11 cellular contexts compared by ENCODE assay signal in genomic region chr19:42553292-42554045, GRCh38. TPM values are rescaled to one million over a fixed set of nuclear protein-coding genes. Genes with fewer than 3 reads are reported as not detected.
DNase-seq lines count a peak whose midpoint lies in the region; ATAC-seq and TF ChIP-seq lines count a peak whose summit lies in the region.
"Had no signal": no experiment of that assay in that cellular context is flagged by ENCODE, and none has a peak within 500 bp of the region (broad histone marks: within the 10 kb centered on the region; RNA-seq: fewer than 3 reads in every experiment).

No MANE protein-coding gene starts in this region.

- intact Hi-C loops in cardiac septum (cut with DNase I) (no loop called here), stomach (cut with DNase I; ENCODE audit: low total_unique reads) (no loop called here)

- H3K36me3 ChIP-seq in GM23338 (ENCODE audit: insufficient read depth) (no peaks in the 10 kb centered on the region), stomach (no peaks in the 10 kb centered on the region)

- peaks cover 0 to 18% (median 8%) of the 10 kb centered on the region in 4 donors for H3K9me3 ChIP-seq in stomach

- no peaks in the 10 kb centered on the region for H3K9me2 ChIP-seq in GM23338 (ENCODE audit: insufficient read depth)

- H3K27me3 ChIP-seq in GM23338 (ENCODE audit: insufficient read depth) (no peaks in the 10 kb centered on the region), stomach (peaks cover 0 to 36% (median 0%) of the 10 kb centered on the region in 3 donors)

- DNase-seq in GM23338 (ENCODE audit: low spot score) (no peak), SW480 (ENCODE audit: low spot score) (peak; percentile 69), cardiac septum (ENCODE audit: low spot score) (peak; percentile 76), stomach (peak; percentile 22), osteocyte (ENCODE audit: extremely low spot score, unreplicated experiment) (no peak), NCI-H187 (lab: John Stamatoyannopoulos, UW) (no peak), DMS53 (lab: John Stamatoyannopoulos, UW) (no peak)
- no peak for DNase-seq in activated CD4-positive, CD25-positive, alpha-beta regulatory T cell (lab: John Stamatoyannopoulos, UW)
- DNase-seq: T-helper 2 cell had no signal

- H3K4me1 ChIP-seq in GM23338 (ENCODE audit: insufficient read depth) (peaks cover 20% of the 10 kb centered on the region), stomach (peaks cover 0 to 19% (median 0%) of the 10 kb centered on the region in 4 donors)

- H3K36me3 Mint-ChIP-seq in GM23338 (ENCODE audit: low read depth) (peaks cover 21% of the 10 kb centered on the region), osteocyte (ENCODE audit: unreplicated experiment) (no peaks in the 10 kb centered on the region)

- H3K27me3 Mint-ChIP-seq in GM23338 (ENCODE audit: insufficient read depth, low read depth, poor library complexity) (peaks cover 12% of the 10 kb centered on the region), osteocyte (ENCODE audit: unreplicated experiment) (peaks cover 2% of the 10 kb centered on the region)

- H3K4me3 Mint-ChIP-seq in GM23338 = no peak overlapping the region
- H3K4me3 Mint-ChIP-seq in osteocyte (ENCODE audit: unreplicated experiment) = no peak overlapping the region
- H3K4me3 Mint-ChIP-seq: activated T-helper 17 cell treated with anti-CD3 and anti-CD28 coated beads, Interleukin-2, amount 50 U/mL, for 72 hours had no signal

- no peak for TF ChIP-seq EP300 in stomach (IDR thresholded peaks at IDR 0.05)

- no peak for TF ChIP-seq CTCF in GM23338 (conservative IDR thresholded peaks at IDR 0.05; ENCODE audit: low read depth in 2 of 2)
- TF ChIP-seq CTCF in stomach (IDR thresholded peaks at IDR 0.05) = no peak
- TF ChIP-seq CTCF in osteocyte (IDR thresholded peaks at IDR 0.05) = no peak

- no peaks in the 10 kb centered on the region for H4K20me1 ChIP-seq in GM23338 (replicated peaks; ENCODE audit: insufficient read depth)

- no peaks in the 10 kb centered on the region for H3K79me2 ChIP-seq in GM23338 (replicated peaks; ENCODE audit: insufficient read depth)

- no peak overlapping the region for H3K27ac ChIP-seq in GM23338 (ENCODE audit: low read depth)
- H3K27ac ChIP-seq in stomach = no peak overlapping the region

- TF ChIP-seq POLR2A in stomach (IDR thresholded peaks at IDR 0.05) = no peak

- H3K4me3 ChIP-seq in GM23338 = no peak overlapping the region
- H3K4me3 ChIP-seq in stomach = no peak overlapping the region

- WGBS in stomach, 5 donors = 56 to 81% (median 69%) methylated on average over 3 to 8 of the region's 8 CpGs

- H3K27ac Mint-ChIP-seq in GM23338 (no peak overlapping the region), osteocyte (ENCODE audit: unreplicated experiment) (no peak overlapping the region)
- H3K27ac Mint-ChIP-seq: activated T-helper 17 cell treated with anti-CD3 and anti-CD28 coated beads, Interleukin-2, amount 50 U/mL, for 72 hours had no signal

- ATAC-seq in GM23338 = peak; percentile 17; the same call in 1 of the 3 replicates
- ATAC-seq: activated T-helper 17 cell treated with anti-CD3 and anti-CD28 coated beads, Interleukin-2, amount 50 U/mL, for 72 hours had no signal

- no peaks in the 10 kb centered on the region for H3F3A ChIP-seq in GM23338 (replicated peaks; ENCODE audit: low read depth)

- H3K4me1 Mint-ChIP-seq in GM23338 = peaks cover 33% of the 10 kb centered on the region
- H3K4me1 Mint-ChIP-seq in osteocyte (ENCODE audit: unreplicated experiment) = no peaks in the 10 kb centered on the region
- H3K4me1 Mint-ChIP-seq: activated T-helper 17 cell treated with anti-CD3 and anti-CD28 coated beads, Interleukin-2, amount 50 U/mL, for 72 hours had no signal

- peaks cover 30% of the 10 kb centered on the region for H3K9me3 Mint-ChIP-seq in GM23338
- H3K9me3 Mint-ChIP-seq in osteocyte (ENCODE audit: unreplicated experiment) = peaks cover 9% of the 10 kb centered on the region

- no peak overlapping the region for H3K4me2 ChIP-seq in GM23338

- no peak overlapping the region for H2AFZ ChIP-seq in GM23338

TF ChIP-seq in GM23338, 12 proteins besides CTCF, POLR2A, EP300 and RAD21:
- TF ChIP-seq REST (IDR thresholded peaks at IDR 0.05; ENCODE audit: unreplicated experiment) (no peak), POLR2AphosphoS5 (IDR thresholded peaks at IDR 0.05; ENCODE audit: low read depth) (no peak), EZH2 (IDR thresholded peaks at IDR 0.05; ENCODE audit: low read depth, unreplicated experiment) (no peak), ZNF331 (CRISPR knock-in tag; IDR thresholded peaks at IDR 0.05; ENCODE audit: low read depth) (no peak), ZNF114 (CRISPR knock-in tag; IDR thresholded peaks at IDR 0.05) (no peak), NANOG (IDR thresholded peaks at IDR 0.05; ENCODE audit: borderline replicate concordance) (no peak), ETS1 (IDR thresholded peaks at IDR 0.05) (no peak)

RNA-seq across cellular contexts. Expression of gene CEACAM1, which starts 25.2 kb away (rescaled TPM):
- total RNA-seq in GM23338 (2014; rRNA removed; shearing (Covaris generic)) = 0.78 and 3.0 TPM in 2 replicates
- 0.63 and 1.7 TPM in 2 replicates for polyA plus RNA-seq in GM23338 (2016; fragmentation: Nextera tagmentation; extraction: Ambion mirVana)
- 2.8 TPM for total RNA-seq in cardiac septum
- 10 to 100 TPM in 1 of 5 donors, 1 to 10 TPM in 3, under 1 TPM in 1; 0.45 to 99.2 (median 4.1) TPM for total RNA-seq in stomach
- polyA plus RNA-seq in stomach = 10 to 100 TPM in 1 of 3 donors, 1 to 10 TPM in 2; 1.1 to 18.1 (median 4.2) TPM
- total RNA-seq in osteocyte = not detected in 2 replicates

RNA-seq across cellular contexts. Expression of gene CEACAM8, which starts 41.3 kb away (rescaled TPM):
- not detected in 2 replicates for total RNA-seq in GM23338 (2014; rRNA removed; shearing (Covaris generic))
- polyA plus RNA-seq in GM23338 (2016; fragmentation: Nextera tagmentation; extraction: Ambion mirVana) (not detected in 2 replicates), stomach (under 1 TPM in 2 of 3 donors, not detected in 1; 0.05 to 0.12 TPM)
- total RNA-seq in cardiac septum (0.35 TPM), stomach (1 to 10 TPM in 1 of 5 donors, not detected in 4; 1.1 TPM), osteocyte (not detected in 2 replicates)
- total RNA-seq: activated T-helper 17 cell treated with anti-CD3 and anti-CD28 coated beads, Interleukin-2, amount 50 U/mL, for 72 hours; endothelial cell of umbilical vein had no signal
- polyA plus RNA-seq: endothelial cell of umbilical vein had no signal

Comparison
In these comparisons a context has a peak if more than half of its experiments do, and no peak if none do; other contexts are left out.
1. DNase-seq: peak in SW480 (single experiment), cardiac septum (single experiment) and stomach (single experiment); none in GM23338 (single experiment), activated CD4-positive, CD25-positive, alpha-beta regulatory T cell (0 of 4), osteocyte (single experiment), NCI-H187 (0 of 2) and DMS53 (single experiment).